Comparison of ENCODE assay signal across 17 cellular contexts in the genomic region with DNA sequence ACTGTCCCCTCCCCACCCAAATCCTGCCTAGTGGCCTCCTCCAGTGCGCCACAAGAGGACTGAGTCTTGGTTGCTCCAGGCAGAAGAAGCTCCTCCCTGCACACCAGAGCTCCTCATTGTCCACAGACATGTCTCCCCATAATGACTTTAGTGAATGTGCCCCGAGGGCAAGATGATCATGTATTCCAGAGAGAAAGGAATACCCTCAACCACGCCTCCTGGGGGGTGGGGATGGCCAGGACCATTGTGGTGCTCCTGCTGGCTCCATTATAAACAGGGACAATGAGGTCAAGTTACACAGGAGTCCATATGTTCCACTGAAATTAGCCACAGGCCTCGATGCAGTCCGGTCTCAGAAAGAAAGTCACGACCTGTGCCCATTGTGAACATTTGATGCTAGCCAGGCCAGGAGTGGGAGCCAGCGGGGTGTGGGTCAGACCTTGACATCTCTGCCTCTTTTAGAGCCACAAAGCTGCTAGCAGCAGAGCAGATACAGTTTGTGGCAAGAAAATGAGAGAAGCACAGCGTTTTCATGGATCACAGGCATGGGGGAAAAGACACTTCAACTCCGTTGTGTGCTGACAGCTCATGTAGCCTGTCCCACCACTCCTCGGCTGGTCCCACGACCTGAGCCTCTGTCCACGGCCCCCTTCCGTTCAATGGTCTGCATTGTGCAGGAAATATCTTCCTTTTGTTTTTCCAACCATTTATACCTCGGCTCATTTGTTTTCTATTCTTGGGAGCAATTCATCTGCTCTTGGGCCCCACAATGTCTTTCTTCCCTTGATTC.
"Had no signal": no experiment of that assay in that cellular context is flagged by ENCODE, and none has a peak within 500 bp of the region (broad histone marks: within the 10 kb centered on the region; RNA-seq: fewer than 3 reads in every experiment).

No MANE protein-coding gene starts in this region.

- H3K4me1 Mint-ChIP-seq: activated CD4-positive, alpha-beta memory T cell treated with anti-CD3 and anti-CD28 coated beads, Interleukin-2, amount 10 ng/mL, durations not matched to agents 7 days and 5 days; activated naive CD4-positive, alpha-beta T cell treated with anti-CD3 and anti-CD28 coated beads, Interleukin-2, amount 50 U/mL, for 24 hours had no signal

- H3K4me1 ChIP-seq: adrenal gland, psoas muscle, stomach, testis, upper lobe of right lung had no signal

- DNase-seq: activated CD4-positive, alpha-beta memory T cell treated with anti-CD3 and anti-CD28 coated beads, Interleukin-2, amount 10 ng/mL, durations not matched to agents 7 days and 5 days; activated CD4-positive, alpha-beta T cell treated with anti-CD3 and anti-CD28 coated beads for 4 hours; activated effector memory CD4-positive, alpha-beta T cell treated with Interleukin-2 at 50 U/mL for 16 hours; activated T-cell treated with anti-CD3 and anti-CD28 coated beads, Interleukin-2, amount 50 U/mL, for 4 hours; adrenal gland; islet precursor cell; psoas muscle; stimulated activated CD4-positive, alpha-beta T cell treated with anti-CD3 and anti-CD28 coated beads, Interleukin-1b, Interleukin-23, amount 100 ng/mL, for 48 hours; stomach; testis; upper lobe of right lung had no signal

- H3K36me3 Mint-ChIP-seq: activated naive CD4-positive, alpha-beta T cell treated with anti-CD3 and anti-CD28 coated beads, Interleukin-2, amount 50 U/mL, for 24 hours; memory B cell had no signal

- H3K4me3 ChIP-seq: adrenal gland, psoas muscle, stomach, testis, upper lobe of right lung had no signal

- H3K27ac ChIP-seq: adrenal gland, psoas muscle, stomach, testis, upper lobe of right lung had no signal

- H3K9me3 Mint-ChIP-seq: activated CD4-positive, alpha-beta memory T cell treated with anti-CD3 and anti-CD28 coated beads, Interleukin-2, amount 10 ng/mL, durations not matched to agents 7 days and 5 days; activated naive CD4-positive, alpha-beta T cell treated with anti-CD3 and anti-CD28 coated beads, Interleukin-2, amount 50 U/mL, for 24 hours; activated T-cell treated with anti-CD3 and anti-CD28 coated beads, Interleukin-2, amount 50 U/mL, for 4 hours; memory B cell; nephron; T-helper 1 cell treated with Interleukin-12 subunit alpha and Interleukin-12 subunit beta and Interleukin-4 antibody, amounts not matched to agents 30 μg/mL and 1 μg/mL, for 36 hours had no signal

- H3K27me3 Mint-ChIP-seq: activated CD4-positive, alpha-beta memory T cell treated with anti-CD3 and anti-CD28 coated beads, Interleukin-2, amount 10 ng/mL, durations not matched to agents 7 days and 5 days; activated naive CD4-positive, alpha-beta T cell treated with anti-CD3 and anti-CD28 coated beads, Interleukin-2, amount 50 U/mL, for 24 hours had no signal

- H3K27ac Mint-ChIP-seq: activated CD4-positive, alpha-beta memory T cell treated with anti-CD3 and anti-CD28 coated beads, Interleukin-2, amount 10 ng/mL, durations not matched to agents 7 days and 5 days; activated naive CD4-positive, alpha-beta T cell treated with anti-CD3 and anti-CD28 coated beads, Interleukin-2, amount 50 U/mL, for 24 hours; memory B cell; nephron; T-helper 1 cell treated with Interleukin-12 subunit alpha and Interleukin-12 subunit beta and Interleukin-4 antibody, amounts not matched to agents 30 μg/mL and 1 μg/mL, for 36 hours had no signal

- ATAC-seq: activated T-cell treated with anti-CD3 and anti-CD28 coated beads, Interleukin-2, amount 50 U/mL, for 4 hours; left lobe of liver; psoas muscle; sciatic nerve; upper lobe of right lung had no signal

- H3K4me3 Mint-ChIP-seq: activated CD4-positive, alpha-beta memory T cell treated with anti-CD3 and anti-CD28 coated beads, Interleukin-2, amount 10 ng/mL, durations not matched to agents 7 days and 5 days; activated naive CD4-positive, alpha-beta T cell treated with anti-CD3 and anti-CD28 coated beads, Interleukin-2, amount 50 U/mL, for 24 hours; activated T-cell treated with anti-CD3 and anti-CD28 coated beads, Interleukin-2, amount 50 U/mL, for 4 hours; memory B cell; nephron; T-helper 1 cell treated with Interleukin-12 subunit alpha and Interleukin-12 subunit beta and Interleukin-4 antibody, amounts not matched to agents 30 μg/mL and 1 μg/mL, for 36 hours had no signal

- H3K27me3 ChIP-seq: adrenal gland, testis, upper lobe of right lung had no signal

- H3K36me3 ChIP-seq: adrenal gland, stomach, upper lobe of right lung had no signal

- H3K9me3 ChIP-seq: adrenal gland, psoas muscle, stomach, testis, upper lobe of right lung had no signal
